ENCODE assay signal across 30 cellular contexts in the genomic region with DNA sequence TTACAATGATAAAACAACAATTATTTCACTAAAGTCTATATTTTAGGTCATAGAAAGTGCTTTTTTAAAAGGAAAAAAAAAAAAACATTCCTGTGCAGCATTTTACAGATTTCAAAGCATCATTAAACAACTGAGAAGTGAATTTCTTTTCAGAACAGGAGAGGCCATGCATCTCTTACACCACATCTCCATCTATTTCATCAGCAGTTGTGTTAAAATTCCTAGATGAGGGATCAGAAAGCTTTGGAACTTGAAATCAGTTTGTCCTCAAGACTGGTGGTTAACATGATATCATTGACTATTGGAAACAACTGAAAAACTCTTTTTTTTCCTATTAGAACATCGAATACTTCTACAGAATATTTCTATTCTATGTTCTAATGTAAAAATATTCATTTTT.
"Had no signal": no experiment of that assay in that cellular context is flagged by ENCODE, and none has a peak within 500 bp of the region (broad histone marks: within the 10 kb centered on the region; RNA-seq: fewer than 3 reads in every experiment).

No MANE protein-coding gene starts in this region.

- H3K27ac Mint-ChIP-seq: immature natural killer cell; naive thymus-derived CD8-positive, alpha-beta T cell; nephron; stimulated activated memory B cell treated with anti-CD40 and anti-IgM and Interleukin-4, amounts not matched to agents 10 μg/mL and 1 μg/mL and 100 μg/mL, for 72 hours; stimulated activated naive CD8-positive, alpha-beta T cell treated with anti-CD3 and anti-CD28 coated beads, Interleukin-15, amount 100 ng/mL, for 72 hours; type B pancreatic cell had no signal

- H3K36me3 ChIP-seq: left ventricle myocardium inferior, pancreas, prostate gland, spleen, tibial nerve, uterus had no signal

- H3K4me3 Mint-ChIP-seq: immature natural killer cell; naive thymus-derived CD8-positive, alpha-beta T cell; nephron; neural crest cell; stimulated activated memory B cell treated with anti-CD40 and anti-IgM and Interleukin-4, amounts not matched to agents 10 μg/mL and 1 μg/mL and 100 μg/mL, for 72 hours; stimulated activated naive CD8-positive, alpha-beta T cell treated with anti-CD3 and anti-CD28 coated beads, Interleukin-15, amount 100 ng/mL, for 72 hours; type B pancreatic cell had no signal

- DNase-seq: hippocampal formation; immature natural killer cell; kidney; left ventricle myocardium inferior; midbrain; mucosa of descending colon; naive thymus-derived CD8-positive, alpha-beta T cell; nucleus accumbens; pancreas; posterior cingulate gyrus; retina; right cardiac atrium; small intestine; spleen; stimulated activated CD4-positive, alpha-beta T cell treated with anti-CD3 and anti-CD28 coated beads, Interleukin-1b, Interleukin-23, amount 100 ng/mL, for 48 hours; stimulated activated CD4-positive, alpha-beta T cell treated with anti-CD3 and anti-CD28 coated beads, Interleukin-2, amount 100 ng/mL, for 48 hours; stimulated activated CD4-positive, alpha-beta T cell treated with anti-CD3 and anti-CD28 coated beads, Interleukin-4, amount 100 ng/mL, for 4 hours; stimulated activated CD8-positive, alpha-beta memory T cell treated with anti-CD3 and anti-CD28 coated beads, Interleukin-4, amount 100 ng/mL, for 48 hours; stimulated activated naive CD4-positive, alpha-beta T cell treated with Interleukin-2 at 50 U/mL for 16 hours; stimulated activated naive CD8-positive, alpha-beta T cell treated with anti-CD3 and anti-CD28 coated beads, Interleukin-15, amount 100 ng/mL, for 72 hours; substantia nigra; uterus had no signal

- ATAC-seq: mucosa of descending colon; naive thymus-derived CD8-positive, alpha-beta T cell; pancreas; right cardiac atrium; sciatic nerve; stimulated activated memory B cell treated with anti-CD40 and anti-IgM and Interleukin-4, amounts not matched to agents 10 μg/mL and 1 μg/mL and 100 μg/mL, for 72 hours; stimulated activated naive CD8-positive, alpha-beta T cell treated with anti-CD3 and anti-CD28 coated beads, Interleukin-15, amount 100 ng/mL, for 72 hours had no signal

- H3K27me3 Mint-ChIP-seq: naive thymus-derived CD8-positive, alpha-beta T cell; stimulated activated memory B cell treated with anti-CD40 and anti-IgM and Interleukin-4, amounts not matched to agents 10 μg/mL and 1 μg/mL and 100 μg/mL, for 72 hours; stimulated activated naive CD8-positive, alpha-beta T cell treated with anti-CD3 and anti-CD28 coated beads, Interleukin-15, amount 100 ng/mL, for 72 hours; type B pancreatic cell had no signal

- H3K4me3 ChIP-seq: left ventricle myocardium inferior, lung, mucosa of descending colon, pancreas, prostate gland, spleen, tibial nerve, uterus had no signal

- H3K4me1 Mint-ChIP-seq: immature natural killer cell; naive thymus-derived CD8-positive, alpha-beta T cell; nephron; neural crest cell; stimulated activated memory B cell treated with anti-CD40 and anti-IgM and Interleukin-4, amounts not matched to agents 10 μg/mL and 1 μg/mL and 100 μg/mL, for 72 hours; stimulated activated naive CD8-positive, alpha-beta T cell treated with anti-CD3 and anti-CD28 coated beads, Interleukin-15, amount 100 ng/mL, for 72 hours had no signal

- H3K9me3 Mint-ChIP-seq: naive thymus-derived CD8-positive, alpha-beta T cell; nephron; neural crest cell; stimulated activated memory B cell treated with anti-CD40 and anti-IgM and Interleukin-4, amounts not matched to agents 10 μg/mL and 1 μg/mL and 100 μg/mL, for 72 hours; stimulated activated naive CD8-positive, alpha-beta T cell treated with anti-CD3 and anti-CD28 coated beads, Interleukin-15, amount 100 ng/mL, for 72 hours; type B pancreatic cell had no signal

- H3K4me1 ChIP-seq: left ventricle myocardium inferior, pancreas, prostate gland, spleen, tibial nerve, uterus had no signal

- H3K27ac ChIP-seq: left ventricle myocardium inferior, pancreas, prostate gland, spleen, tibial nerve, uterus had no signal

- H3K36me3 Mint-ChIP-seq: immature natural killer cell; stimulated activated memory B cell treated with anti-CD40 and anti-IgM and Interleukin-4, amounts not matched to agents 10 μg/mL and 1 μg/mL and 100 μg/mL, for 72 hours; type B pancreatic cell had no signal

- H3K27me3 ChIP-seq: pancreas, spleen, tibial nerve, uterus had no signal
